In the genomic region with DNA sequence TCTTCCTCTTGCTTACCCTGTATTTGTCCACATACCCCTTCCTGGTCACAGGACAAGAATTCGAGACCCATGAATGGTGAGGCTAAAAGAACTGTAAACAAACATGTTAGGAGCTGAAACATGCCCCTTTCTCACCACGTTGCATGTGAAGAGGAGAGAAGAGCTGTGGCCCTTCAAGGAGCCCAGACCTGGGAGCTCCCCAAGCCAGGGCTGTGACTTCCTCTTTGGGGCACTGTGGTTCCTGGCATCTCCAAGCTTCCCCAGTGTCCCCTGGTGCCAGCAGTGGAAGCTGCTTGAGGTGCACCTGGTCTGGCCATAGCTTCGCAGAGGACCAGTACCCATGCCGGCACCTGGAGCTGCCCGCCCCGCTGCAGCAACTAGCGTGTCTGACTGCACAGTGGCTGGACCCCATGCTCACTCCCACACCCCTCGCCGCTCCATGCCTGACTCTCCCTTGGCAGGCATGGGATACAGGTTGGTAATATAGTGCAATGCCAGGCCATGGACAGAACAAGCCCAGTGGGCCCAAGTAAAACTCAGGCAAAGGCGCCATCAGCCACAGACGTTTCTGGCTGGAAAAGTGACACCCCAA, we compare ENCODE assay signal across 18 cellular contexts. TPM values are rescaled to one million over a fixed set of nuclear protein-coding genes. Genes with fewer than 3 reads are reported as not detected.
DNase-seq lines count a peak whose midpoint lies in the region; ATAC-seq lines count a peak whose summit lies in the region.
"Had no signal": no experiment of that assay in that cellular context is flagged by ENCODE, and none has a peak within 500 bp of the region (broad histone marks: within the 10 kb centered on the region; RNA-seq: fewer than 3 reads in every experiment).

No MANE protein-coding gene starts in this region.

- no peak overlapping the region for H4K91ac ChIP-seq in neuronal stem cell (ENCODE audit: low read depth, low read length, poor library complexity)

- peaks cover 28% of the 10 kb centered on the region for H3K9me3 ChIP-seq in BLaER1
- no peaks in the 10 kb centered on the region for H3K9me3 ChIP-seq in HUES48 (ENCODE audit: control insufficient read depth, insufficient read depth, low read length)
- peaks cover 0 to 12% of the 10 kb centered on the region in 2 donors for H3K9me3 ChIP-seq in neuronal stem cell (replicated peaks in 1 of 2; ENCODE audit: control insufficient read depth in 2 of 2, insufficient read depth in 1 of 2, low read depth in 1 of 2, low read length in 2 of 2)

- no CpG with 5 or more reads among the region's 11 CpGs for WGBS in neuronal stem cell (ENCODE audit: extremely low coverage in 2 of 2, insufficient read length in 2 of 2, insufficient replicate concordance in 1 of 2), 2 donors

- H2AK5ac ChIP-seq in neuronal stem cell (ENCODE audit: low read depth, low read length), result no peak overlapping the region

- H4K8ac ChIP-seq in neuronal stem cell (ENCODE audit: low read depth, low read length), result no peak overlapping the region

- no peaks in the 10 kb centered on the region for H3K79me1 ChIP-seq in neuronal stem cell (ENCODE audit: low read depth, low read length)

- ATAC-seq in HG02981 (IDR thresholded peaks at IDR 0.05; ENCODE audit: unreplicated experiment), result no peak

- no peak overlapping the region for H3K4ac ChIP-seq in neuronal stem cell (ENCODE audit: low read length)

- H3K4me2 ChIP-seq in BLaER1 (peak overlapping the region; percentile 21), neuronal stem cell (ENCODE audit: insufficient read depth, low read length, poor library complexity, severe bottlenecking) (no peak overlapping the region)

- H2BK5ac ChIP-seq in neuronal stem cell (ENCODE audit: low read length), result no peak overlapping the region

- no peaks in the 10 kb centered on the region for H4K20me1 ChIP-seq in BLaER1

- H3K36me3 ChIP-seq in BLaER1 (peaks cover 68% of the 10 kb centered on the region), HUES48 (ENCODE audit: control insufficient read depth, insufficient read depth, low read length) (peaks cover 18% of the 10 kb centered on the region), neuronal stem cell (replicated peaks in 1 of 2; ENCODE audit: control insufficient read depth in 2 of 2, insufficient read depth in 2 of 2, low read length in 2 of 2) (peaks cover 7 to 65% of the 10 kb centered on the region in 2 donors)

- no peak overlapping the region for H3K9ac ChIP-seq in BLaER1
- no peak overlapping the region for H3K9ac ChIP-seq in HUES48 (ENCODE audit: low read depth, low read length)
- no peak overlapping the region for H3K9ac ChIP-seq in neuronal stem cell (ENCODE audit: low read depth, low read length, poor library complexity)

- H2AFZ ChIP-seq in neuronal stem cell (ENCODE audit: low read length), result no peak overlapping the region

- DNase-seq in UCSD-AML1 (lab: John Stamatoyannopoulos, UW; ENCODE audit: unreplicated experiment) (peak; percentile 31), neuronal stem cell (ENCODE audit: low spot score) (no peak), COLO668 (lab: John Stamatoyannopoulos, UW; ENCODE audit: unreplicated experiment) (no peak), cerebellar cortex (ENCODE audit: low spot score) (no peak)
- DNase-seq: CD4-positive, CD25-positive, alpha-beta regulatory T cell; DMS53; KG1; NCI-H1436; NCI-H2029 treated with DMSO at 0.1 percent for 48 hours; NCI-H2171 treated with DMSO at 0.1 percent for 48 hours; NCI-H446 treated with DMSO at 0.1 percent for 48 hours; NK-92 treated with Interleukin-12 subunit alpha and Interleukin-12 subunit beta, amount 100 ng/mL, for 24 hours; OCI-M1; RPMI8226; SIG-M5 had no signal

- H3K4me1 ChIP-seq in BLaER1 (peaks cover 52% of the 10 kb centered on the region), HUES48 (ENCODE audit: control insufficient read depth, insufficient read depth, low read length) (no peaks in the 10 kb centered on the region), neuronal stem cell (ENCODE audit: control insufficient read depth in 2 of 2, insufficient read depth in 1 of 2, low read depth in 1 of 2, low read length in 2 of 2) (peaks cover 0 to 8% of the 10 kb centered on the region in 2 donors)

- H3K27me3 ChIP-seq in BLaER1 (no peaks in the 10 kb centered on the region), HUES48 (ENCODE audit: control insufficient read depth, insufficient read depth, low read length) (no peaks in the 10 kb centered on the region), neuronal stem cell (ENCODE audit: control insufficient read depth in 3 of 3, insufficient read depth in 3 of 3, low read depth in 1 of 3, low read length in 3 of 3) (no peaks in the 10 kb centered on the region)

- no peak overlapping the region for H2BK120ac ChIP-seq in neuronal stem cell (ENCODE audit: low read depth, low read length)

- H3K27ac ChIP-seq in BLaER1 (peak overlapping the region; percentile 57), HUES48 (ENCODE audit: low read depth, low read length) (peak overlapping the region; percentile 14), neuronal stem cell (replicated peaks; ENCODE audit: low read length) (no peak overlapping the region)

- peak overlapping the region; percentile 41 for H3K14ac ChIP-seq in neuronal stem cell (ENCODE audit: low read length)

- H3K4me3 ChIP-seq in BLaER1 (no peak overlapping the region), HUES48 (ENCODE audit: low read depth, low read length) (no peak overlapping the region), neuronal stem cell (ENCODE audit: low read length in 2 of 2) (no peak overlapping the region)

- no peak overlapping the region for H3K23ac ChIP-seq in neuronal stem cell (ENCODE audit: low read depth, low read length, poor library complexity)

- no peak overlapping the region for H2BK15ac ChIP-seq in neuronal stem cell (ENCODE audit: low read length)

- H3K18ac ChIP-seq in neuronal stem cell (ENCODE audit: low read length), result no peak overlapping the region

- H2BK12ac ChIP-seq in neuronal stem cell (ENCODE audit: low read length), result no peak overlapping the region

RNA-seq across cellular contexts. Expression of gene SPCS1, which starts 9.9 kb away (rescaled TPM):
- polyA plus RNA-seq in neuronal stem cell (2013, experiment 1 of 2), result 126 TPM
- polyA plus RNA-seq in neuronal stem cell (2013, experiment 2 of 2), result 134 TPM

RNA-seq across cellular contexts. Expression of gene GLT8D1, which starts 10.2 kb away (rescaled TPM):
- 58.9 TPM for polyA plus RNA-seq in neuronal stem cell (2013, experiment 1 of 2)
- 57.8 TPM for polyA plus RNA-seq in neuronal stem cell (2013, experiment 2 of 2)

RNA-seq across cellular contexts. Expression of gene GNL3, which starts 30.0 kb away (rescaled TPM):
- 157 TPM for polyA plus RNA-seq in neuronal stem cell (2013, experiment 1 of 2)
- polyA plus RNA-seq in neuronal stem cell (2013, experiment 2 of 2), result 165 TPM

RNA-seq across cellular contexts. Expression of gene PBRM1, which starts 30.1 kb away (rescaled TPM):
- 39.5 TPM for polyA plus RNA-seq in neuronal stem cell (2013, experiment 1 of 2)
- polyA plus RNA-seq in neuronal stem cell (2013, experiment 2 of 2), result 40.6 TPM

RNA-seq across cellular contexts. Expression of gene NEK4, which starts 54.9 kb away (rescaled TPM):
- 15.7 TPM for polyA plus RNA-seq in neuronal stem cell (2013, experiment 1 of 2)
- 16.7 TPM for polyA plus RNA-seq in neuronal stem cell (2013, experiment 2 of 2)
